In genomic region chr9:129888809-129889460, GRCh38 we compare ENCODE assay signal across 1 cellular context.
TF ChIP-seq lines count a peak whose summit lies in the region.

No MANE protein-coding gene starts in this region.

TF ChIP-seq in H1, 55 proteins besides CTCF, POLR2A, EP300 and RAD21 (continued from another document):
- TF ChIP-seq SP1 (IDR thresholded peaks at IDR 0.05; ENCODE audit: low read depth, low read length) (no peak), TCF12 (IDR thresholded peaks at IDR 0.05; ENCODE audit: low read depth, low read length) (no peak), SIX5 (IDR thresholded peaks at IDR 0.05; ENCODE audit: low read depth, low read length) (no peak), EZH2 (IDR thresholded peaks at IDR 0.05; ENCODE audit: low read depth, low read length, severe bottlenecking) (no peak), JUN (IDR thresholded peaks at IDR 0.05; ENCODE audit: low read depth, low read length) (no peak), CHD7 (IDR thresholded peaks at IDR 0.05; ENCODE audit: insufficient replicate concordance, low read length) (no peak), RNF2 (IDR thresholded peaks at IDR 0.05; ENCODE audit: borderline replicate concordance, low read depth, low read length, missing control alignments, poor library complexity, severe bottlenecking) (no peak), CTBP2 (IDR thresholded peaks at IDR 0.05; ENCODE audit: borderline replicate concordance, insufficient read depth, insufficient read length, low read length) (no peak), SIRT6 (IDR thresholded peaks at IDR 0.05; ENCODE audit: low read length) (no peak), YY1 (IDR thresholded peaks at IDR 0.05; ENCODE audit: low read depth, low read length) (no peak)
